Comparison of ENCODE assay signal across 25 cellular contexts in genomic region chr14:46325157-46325556, GRCh38.
"Had no signal": no experiment of that assay in that cellular context is flagged by ENCODE, and none has a peak within 500 bp of the region (broad histone marks: within the 10 kb centered on the region; RNA-seq: fewer than 3 reads in every experiment).

No MANE protein-coding gene starts in this region.

- H3K27ac Mint-ChIP-seq: activated CD4-positive, alpha-beta memory T cell treated with anti-CD3 and anti-CD28 coated beads, Interleukin-2, amount 10 ng/mL, durations not matched to agents 7 days and 5 days; activated CD4-positive, alpha-beta T cell treated with anti-CD3 and anti-CD28 coated beads for 36 hours; activated naive CD4-positive, alpha-beta T cell treated with anti-CD3 and anti-CD28 coated beads for 36 hours; activated naive CD8-positive, alpha-beta T cell; activated T-helper 17 cell treated with anti-CD3 and anti-CD28 coated beads, Interleukin-2, amount 50 U/mL, for 72 hours; brain; T-helper 17 cell had no signal

- H3K9me3 Mint-ChIP-seq: activated naive CD4-positive, alpha-beta T cell treated with anti-CD3 and anti-CD28 coated beads for 36 hours; brain had no signal

- DNase-seq: activated CD4-positive, alpha-beta memory T cell treated with anti-CD3 and anti-CD28 coated beads, Interleukin-2, amount 10 ng/mL, durations not matched to agents 7 days and 5 days; activated CD4-positive, alpha-beta T cell treated with anti-CD3 and anti-CD28 coated beads for 36 hours; activated CD4-positive, alpha-beta T cell treated with anti-CD3 and anti-CD28 coated beads, Interleukin-2, amount 50 U/mL, for 1 hour; activated CD4-positive, CD25-positive, alpha-beta regulatory T cell; activated gamma-delta T cell; activated naive CD4-positive, alpha-beta T cell treated with anti-CD3 and anti-CD28 coated beads for 36 hours; activated T-cell treated with anti-CD3 and anti-CD28 coated beads for 4 hours; activated T-cell treated with anti-CD3 and anti-CD28 coated beads, Interleukin-2, amount 50 U/mL, for 48 hours; amygdala; Karpas-422; NCI-H146; NCI-H187 treated with DMSO at 0.1 percent for 48 hours; NCI-H2081 treated with DMSO at 0.1 percent for 48 hours; NCI-H446; NCI-H524; NCI-H748 treated with DMSO at 0.1 percent for 48 hours; SIG-M5; T-helper 17 cell; T-helper 9 cell had no signal

- H3K4me3 Mint-ChIP-seq: activated CD4-positive, alpha-beta memory T cell treated with anti-CD3 and anti-CD28 coated beads, Interleukin-2, amount 10 ng/mL, durations not matched to agents 7 days and 5 days; activated CD4-positive, alpha-beta T cell treated with anti-CD3 and anti-CD28 coated beads for 36 hours; activated naive CD4-positive, alpha-beta T cell treated with anti-CD3 and anti-CD28 coated beads for 36 hours; activated naive CD8-positive, alpha-beta T cell; activated T-helper 17 cell treated with anti-CD3 and anti-CD28 coated beads, Interleukin-2, amount 50 U/mL, for 72 hours; brain; central memory CD8-positive, alpha-beta T cell; T-helper 17 cell had no signal

- H3K27me3 Mint-ChIP-seq: activated CD4-positive, alpha-beta memory T cell treated with anti-CD3 and anti-CD28 coated beads, Interleukin-2, amount 10 ng/mL, durations not matched to agents 7 days and 5 days; activated CD4-positive, alpha-beta T cell treated with anti-CD3 and anti-CD28 coated beads for 36 hours; activated naive CD8-positive, alpha-beta T cell; activated T-helper 17 cell treated with anti-CD3 and anti-CD28 coated beads, Interleukin-2, amount 50 U/mL, for 72 hours; brain; central memory CD8-positive, alpha-beta T cell; T-helper 17 cell had no signal

- ATAC-seq: activated CD4-positive, alpha-beta T cell treated with anti-CD3 and anti-CD28 coated beads for 36 hours; activated T-helper 17 cell treated with anti-CD3 and anti-CD28 coated beads, Interleukin-2, amount 50 U/mL, for 72 hours; T-helper 17 cell had no signal

- H3K36me3 Mint-ChIP-seq: activated naive CD8-positive, alpha-beta T cell; brain had no signal

- FAIRE-seq: astrocyte, TTC549 had no signal

- H3K4me1 Mint-ChIP-seq: activated CD4-positive, alpha-beta memory T cell treated with anti-CD3 and anti-CD28 coated beads, Interleukin-2, amount 10 ng/mL, durations not matched to agents 7 days and 5 days; activated CD4-positive, alpha-beta T cell treated with anti-CD3 and anti-CD28 coated beads for 36 hours; activated T-helper 17 cell treated with anti-CD3 and anti-CD28 coated beads, Interleukin-2, amount 50 U/mL, for 72 hours; central memory CD8-positive, alpha-beta T cell; T-helper 17 cell had no signal
